8 cellular contexts compared by ENCODE assay signal in genomic region chr7:149949863-149950577, GRCh38.
DNase-seq lines count a peak whose midpoint lies in the region; ATAC-seq and TF ChIP-seq lines count a peak whose summit lies in the region.
"Not testable (repeated sequence)": the region's sequence is repeated elsewhere in the genome, so short reads cannot be mapped to it uniquely, and the experiment has no call there.

No MANE protein-coding gene starts in this region.

- peak overlapping the region; percentile 36 for H3K4me3 Mint-ChIP-seq in T-helper 2 cell treated with Interferon-gamma antibody and Interleukin-4, amounts not matched to agents 5 μg/mL and 100 μg/mL, for 36 hours
- H3K4me3 Mint-ChIP-seq in activated T-cell treated with anti-CD3 and anti-CD28 coated beads, Interleukin-2, amount 50 U/mL, for 4 hours: peak overlapping the region; percentile 35
- not testable (repeated sequence) for H3K4me3 Mint-ChIP-seq in central memory CD8-positive, alpha-beta T cell

- H4K20me1 ChIP-seq in BLaER1 treated with 17β-estradiol and CSF1 and Interleukin-3, amounts not matched to agents 10 nM and 100 nM: not testable (repeated sequence)

- H3K4me3 ChIP-seq in BLaER1 treated with 17β-estradiol and CSF1 and Interleukin-3, amounts not matched to agents 10 nM and 100 nM; lower lobe of right lung: not testable (repeated sequence)

- peak overlapping the region in 9 of 11 experiments; percentile 43 to 71 (median 64); a peak in 15 of 22 replicates for H3K4me2 ChIP-seq in BLaER1 treated with 17β-estradiol and CSF1 and Interleukin-3, amounts not matched to agents 10 nM and 100 nM

- H3K9ac ChIP-seq in BLaER1 treated with 17β-estradiol and CSF1 and Interleukin-3, amounts not matched to agents 10 nM and 100 nM: peak overlapping the region in 5 of 11 experiments; percentile 47 to 82 (median 76); a peak in 9 of 22 replicates

- H3K36me3 ChIP-seq in BLaER1 treated with 17β-estradiol and CSF1 and Interleukin-3, amounts not matched to agents 10 nM and 100 nM; lower lobe of right lung: not testable (repeated sequence)

- H3K27ac ChIP-seq in BLaER1 treated with 17β-estradiol and CSF1 and Interleukin-3, amounts not matched to agents 10 nM and 100 nM: peak overlapping the region in 6 of 11 experiments; percentile 67 to 94 (median 85); a peak in 12 of 22 replicates
- H3K27ac ChIP-seq in lower lobe of right lung: not testable (repeated sequence)

- ATAC-seq in HG02678 (IDR thresholded peaks at IDR 0.05; ENCODE audit: unreplicated experiment) (peak; percentile 45), lower lobe of right lung (peak; percentile 54 to 63)
- peak; percentile 43 to 58 for ATAC-seq in activated T-cell treated with anti-CD3 and anti-CD28 coated beads, Interleukin-2, amount 50 U/mL, for 4 hours
- ATAC-seq in central memory CD8-positive, alpha-beta T cell (replicated peaks; ENCODE audit: extremely low read depth, poor library complexity, severe bottlenecking): peak; percentile 32

- not testable (repeated sequence) for H3K9me3 ChIP-seq in BLaER1 treated with 17β-estradiol and CSF1 and Interleukin-3, amounts not matched to agents 10 nM and 100 nM (replicated peaks in 1 of 11); lower lobe of right lung

- H3K4me1 ChIP-seq in BLaER1 treated with 17β-estradiol and CSF1 and Interleukin-3, amounts not matched to agents 10 nM and 100 nM: peaks cover 0 to 38% (median 30%) of the 10 kb centered on the region in 10 experiments; a peak in 13 of 20 replicates
- not testable (repeated sequence) for H3K4me1 ChIP-seq in lower lobe of right lung

- intact Hi-C loops in lower lobe of right lung (cut with DNase I): not testable (repeated sequence)

- H3K9me3 Mint-ChIP-seq in T-helper 2 cell treated with Interferon-gamma antibody and Interleukin-4, amounts not matched to agents 5 μg/mL and 100 μg/mL, for 36 hours; activated T-cell treated with anti-CD3 and anti-CD28 coated beads, Interleukin-2, amount 50 U/mL, for 4 hours; central memory CD8-positive, alpha-beta T cell: not testable (repeated sequence)

- H3K36me3 Mint-ChIP-seq in T-helper 2 cell treated with Interferon-gamma antibody and Interleukin-4, amounts not matched to agents 5 μg/mL and 100 μg/mL, for 36 hours (ENCODE audit: low read depth); activated T-cell treated with anti-CD3 and anti-CD28 coated beads, Interleukin-2, amount 50 U/mL, for 4 hours (ENCODE audit: insufficient read depth); central memory CD8-positive, alpha-beta T cell (ENCODE audit: insufficient read depth): not testable (repeated sequence)

- H3K27me3 ChIP-seq in BLaER1 treated with 17β-estradiol and CSF1 and Interleukin-3, amounts not matched to agents 10 nM and 100 nM; lower lobe of right lung (ENCODE audit: low read depth): not testable (repeated sequence)

- not testable (repeated sequence) for H3K27me3 Mint-ChIP-seq in T-helper 2 cell treated with Interferon-gamma antibody and Interleukin-4, amounts not matched to agents 5 μg/mL and 100 μg/mL, for 36 hours (ENCODE audit: low read depth); activated T-cell treated with anti-CD3 and anti-CD28 coated beads, Interleukin-2, amount 50 U/mL, for 4 hours (ENCODE audit: low read depth); central memory CD8-positive, alpha-beta T cell

- not testable (repeated sequence) for TF ChIP-seq CTCF in lower lobe of right lung (IDR thresholded peaks at IDR 0.05)

- H3K27ac Mint-ChIP-seq in T-helper 2 cell treated with Interferon-gamma antibody and Interleukin-4, amounts not matched to agents 5 μg/mL and 100 μg/mL, for 36 hours: peak overlapping the region; percentile 20
- H3K27ac Mint-ChIP-seq in central memory CD8-positive, alpha-beta T cell (ENCODE audit: low read depth): not testable (repeated sequence)

- H3K4me1 Mint-ChIP-seq in T-helper 2 cell treated with Interferon-gamma antibody and Interleukin-4, amounts not matched to agents 5 μg/mL and 100 μg/mL, for 36 hours (ENCODE audit: low read depth): peaks cover 10% of the 10 kb centered on the region
- H3K4me1 Mint-ChIP-seq in activated T-cell treated with anti-CD3 and anti-CD28 coated beads, Interleukin-2, amount 50 U/mL, for 4 hours (ENCODE audit: low read depth); central memory CD8-positive, alpha-beta T cell: not testable (repeated sequence)

- DNase-seq in NCI-H2196 (lab: John Stamatoyannopoulos, UW; ENCODE audit: unreplicated experiment): peak; percentile 9
- DNase-seq in T-helper 2 cell treated with Interferon-gamma antibody and Interleukin-4, amounts not matched to agents 5 μg/mL and 100 μg/mL, for 36 hours (ENCODE audit: low spot score); activated T-cell treated with anti-CD3 and anti-CD28 coated beads, Interleukin-2, amount 50 U/mL, for 4 hours; central memory CD8-positive, alpha-beta T cell (ENCODE audit: low spot score in 2 of 2); lower lobe of right lung: not testable (repeated sequence)
- DNase-seq in stimulated activated CD4-positive, alpha-beta T cell treated with anti-CD3 and anti-CD28 coated beads, Interleukin-15, amount 100 ng/mL, for 24 hours: peak; percentile 4
